16 cellular contexts compared by ENCODE assay signal in the genomic region with DNA sequence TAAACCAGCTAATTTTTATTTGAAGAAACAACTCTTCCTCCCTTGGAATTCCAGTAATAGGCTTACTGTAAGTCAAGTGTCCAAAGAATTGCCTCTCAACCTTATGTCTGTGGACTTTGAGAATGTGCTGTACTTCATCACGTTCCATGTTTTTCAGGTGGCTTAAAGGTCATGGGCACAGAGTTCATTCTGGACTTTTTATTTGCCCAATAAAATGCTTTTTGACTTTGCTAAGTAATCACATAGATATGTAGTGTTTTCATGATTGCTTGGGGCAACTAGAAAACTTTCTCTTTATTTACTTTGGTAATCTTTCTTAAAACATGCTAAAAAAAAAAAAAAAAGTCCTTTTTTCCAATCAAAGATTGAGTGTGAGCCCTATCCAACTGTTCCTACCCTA. TPM values are rescaled to one million over a fixed set of nuclear protein-coding genes. Genes with fewer than 3 reads are reported as not detected.
DNase-seq lines count a peak whose midpoint lies in the region; ATAC-seq and TF ChIP-seq lines count a peak whose summit lies in the region.
"Had no signal": no experiment of that assay in that cellular context is flagged by ENCODE, and none has a peak within 500 bp of the region (broad histone marks: within the 10 kb centered on the region; RNA-seq: fewer than 3 reads in every experiment).

No MANE protein-coding gene starts in this region.

- peak overlapping the region; percentile 29 for H3K4me2 ChIP-seq in PC-3 (ENCODE audit: low read length)

- H3F3A ChIP-seq in PC-3 (ENCODE audit: low read length, unreplicated experiment), result no peaks in the 10 kb centered on the region

- H3K4me1 ChIP-seq in PC-3 (ENCODE audit: insufficient read depth, low read length), result peaks cover 22% of the 10 kb centered on the region

- POLR2A ChIA-PET in PC-3 (lab: Charles Lee; ENCODE audit: unreplicated experiment), result no interaction called here

- ATAC-seq in PC-3 (peak; percentile 82), left colon (peak; percentile 82), GM21723 (IDR thresholded peaks at IDR 0.05; ENCODE audit: unreplicated experiment) (no peak)
- no peak for ATAC-seq in activated T-helper 17 cell treated with anti-CD3 and anti-CD28 coated beads, Interleukin-2, amount 50 U/mL, for 72 hours (replicated peaks)
- ATAC-seq: stimulated activated memory B cell treated with anti-CD40 and anti-IgM and Interleukin-4, amounts not matched to agents 10 μg/mL and 1 μg/mL and 100 μg/mL, for 72 hours had no signal

- no peaks in the 10 kb centered on the region for H3K9me3 Mint-ChIP-seq in osteocyte (ENCODE audit: unreplicated experiment)
- H3K9me3 Mint-ChIP-seq in activated T-helper 17 cell treated with anti-CD3 and anti-CD28 coated beads, Interleukin-2, amount 50 U/mL, for 72 hours, result peaks cover 11% of the 10 kb centered on the region
- H3K9me3 Mint-ChIP-seq: effector memory CD8-positive, alpha-beta T cell had no signal

- peak; percentile 79 for DNase-seq in PC-3
- DNase-seq in left colon, result no peak
- no peak for DNase-seq in osteocyte (ENCODE audit: extremely low spot score, unreplicated experiment)
- DNase-seq in mesenteric fat pad (ENCODE audit: low spot score), result no peak
- DNase-seq in NCI-H526 (lab: John Stamatoyannopoulos, UW), result no peak
- DNase-seq: ACHN; activated naive CD4-positive, alpha-beta T cell; effector memory CD8-positive, alpha-beta T cell; KBM-7; spleen; stimulated activated CD4-positive, alpha-beta T cell treated with anti-CD3 and anti-CD28 coated beads, Interleukin-2, amount 100 ng/mL, for 48 hours had no signal

- no peak overlapping the region for H3K9ac ChIP-seq in PC-3 (ENCODE audit: low read length)

- TF ChIP-seq CTCF in C4-2B (conservative IDR thresholded peaks at IDR 0.05) (no peak), PC-3 (conservative IDR thresholded peaks at IDR 0.05; ENCODE audit: low read depth, low read length) (no peak), osteocyte (IDR thresholded peaks at IDR 0.05) (no peak)

- no peak overlapping the region for H3K4me3 ChIP-seq in PC-3 (ENCODE audit: low read length)
- H3K4me3 ChIP-seq: spleen had no signal

- no peaks in the 10 kb centered on the region for H4K20me1 ChIP-seq in PC-3 (ENCODE audit: low read length)

- no peaks in the 10 kb centered on the region for H3K9me3 ChIP-seq in PC-3 (ENCODE audit: low read length)

- H3K36me3 ChIP-seq in PC-3 (ENCODE audit: low read depth, low read length), result no peaks in the 10 kb centered on the region; the same call in 1 of the 2 replicates
- H3K36me3 ChIP-seq: spleen had no signal

- H3K27ac Mint-ChIP-seq in osteocyte (ENCODE audit: unreplicated experiment), result peak overlapping the region; percentile 70
- no peak overlapping the region for H3K27ac Mint-ChIP-seq in activated T-helper 17 cell treated with anti-CD3 and anti-CD28 coated beads, Interleukin-2, amount 50 U/mL, for 72 hours
- H3K27ac Mint-ChIP-seq: effector memory CD8-positive, alpha-beta T cell had no signal

- H3K27ac ChIP-seq in C4-2B, result peak overlapping the region; percentile 65; the same call in 1 of the 2 replicates
- peak overlapping the region; percentile 10; the same call in 1 of the 2 replicates for H3K27ac ChIP-seq in PC-3 (ENCODE audit: low read length)

- H3K27me3 ChIP-seq in PC-3 (ENCODE audit: low read length), result no peaks in the 10 kb centered on the region
- H3K27me3 ChIP-seq: spleen had no signal

- H3K4me1 Mint-ChIP-seq in osteocyte (ENCODE audit: unreplicated experiment), result peaks cover 33% of the 10 kb centered on the region
- peaks cover 15% of the 10 kb centered on the region for H3K4me1 Mint-ChIP-seq in activated T-helper 17 cell treated with anti-CD3 and anti-CD28 coated beads, Interleukin-2, amount 50 U/mL, for 72 hours

- H2AFZ ChIP-seq in PC-3 (ENCODE audit: low read length), result no peak overlapping the region

- CTCF ChIA-PET in PC-3 (lab: Charles Lee), result interaction anchor here (0.6 to 1.7 kb wide), 5 partner anchors 139 to 375 kb away, joined by 3 to 11 read pairs (median 7); no protein-coding TSS in a partner anchor

- intact Hi-C loops in PC-3 (cut with micrococcal nuclease) (loop anchor here (1.0 to 5.0 kb wide), 6 partner anchors 63 to 198 kb away; no protein-coding TSS in a partner anchor), left colon (cut with DNase I, micrococcal nuclease) (no loop called here)

- no TSS peak for BruUV-seq in PC-3 (replicated peaks; lab: Mats Ljungman, UMichigan)

- H3K9me2 ChIP-seq in PC-3 (replicated peaks; ENCODE audit: low read length), result no peaks in the 10 kb centered on the region

- H3K79me2 ChIP-seq in PC-3 (ENCODE audit: low read length), result no peaks in the 10 kb centered on the region

- no peak overlapping the region for H3K4me3 Mint-ChIP-seq in osteocyte (ENCODE audit: unreplicated experiment)
- no peak overlapping the region for H3K4me3 Mint-ChIP-seq in activated T-helper 17 cell treated with anti-CD3 and anti-CD28 coated beads, Interleukin-2, amount 50 U/mL, for 72 hours
- H3K4me3 Mint-ChIP-seq: activated T-cell treated with anti-CD3 and anti-CD28 coated beads, Interleukin-2, amount 50 U/mL, for 24 hours had no signal

- no peaks in the 10 kb centered on the region for H3K36me3 Mint-ChIP-seq in osteocyte (ENCODE audit: unreplicated experiment)
- H3K36me3 Mint-ChIP-seq in activated T-helper 17 cell treated with anti-CD3 and anti-CD28 coated beads, Interleukin-2, amount 50 U/mL, for 72 hours (ENCODE audit: low read depth), result no peaks in the 10 kb centered on the region

- no peaks in the 10 kb centered on the region for H3K27me3 Mint-ChIP-seq in osteocyte (ENCODE audit: unreplicated experiment)
- H3K27me3 Mint-ChIP-seq in activated T-helper 17 cell treated with anti-CD3 and anti-CD28 coated beads, Interleukin-2, amount 50 U/mL, for 72 hours, result no peaks in the 10 kb centered on the region
- H3K27me3 Mint-ChIP-seq: activated T-cell treated with anti-CD3 and anti-CD28 coated beads, Interleukin-2, amount 50 U/mL, for 24 hours; effector memory CD8-positive, alpha-beta T cell; stimulated activated memory B cell treated with anti-CD40 and anti-IgM and Interleukin-4, amounts not matched to agents 10 μg/mL and 1 μg/mL and 100 μg/mL, for 72 hours had no signal

RNA-seq across cellular contexts. Expression of gene DNAH7, which starts 10.4 kb away (rescaled TPM):
- total RNA-seq in PC-3 (2014; rRNA removed) (1.9 and 3.1 TPM in 2 replicates), left colon (1 to 10 TPM; 2.6 to 5.5 TPM), osteocyte (0.43 and 1.0 TPM in 2 replicates), mesenteric fat pad (0.45 TPM)
- total RNA-seq in activated T-helper 17 cell treated with anti-CD3 and anti-CD28 coated beads, Interleukin-2, amount 50 U/mL, for 72 hours, result not detected

Comparison
In these comparisons a context has a peak if more than half of its experiments do, and no peak if none do; other contexts are left out.
1. ATAC-seq: peak in PC-3 (single experiment) and left colon (single experiment); none in activated T-helper 17 cell treated with anti-CD3 and anti-CD28 coated beads, Interleukin-2, amount 50 U/mL, for 72 hours (single experiment) and GM21723 (single experiment).